ENCODE assay signal across 20 cellular contexts in genomic region chr4:7287274-7287917, GRCh38.
DNase-seq lines count a peak whose midpoint lies in the region; ATAC-seq and TF ChIP-seq lines count a peak whose summit lies in the region.
"Had no signal": no experiment of that assay in that cellular context is flagged by ENCODE, and none has a peak within 500 bp of the region (broad histone marks: within the 10 kb centered on the region; RNA-seq: fewer than 3 reads in every experiment).

No MANE protein-coding gene starts in this region.

- no peaks in the 10 kb centered on the region for H3K79me2 ChIP-seq in neural progenitor cell (ENCODE audit: low read depth)

- peak; percentile 58 for DNase-seq in Right ventricle myocardium inferior (ENCODE audit: missing footprints)
- no peak for DNase-seq in Right ventricle myocardium superior
- DNase-seq in COLO829 (ENCODE audit: low spot score), result peak; percentile 13
- peak; percentile 73 for DNase-seq in foreskin melanocyte
- no peak for DNase-seq in neural progenitor cell (ENCODE audit: low spot score)
- DNase-seq in tibial nerve (ENCODE audit: low spot score in 2 of 2), result no peak
- no peak for DNase-seq in activated CD4-positive, alpha-beta T cell treated with anti-CD3 and anti-CD28 coated beads for 36 hours
- no peak for DNase-seq in RKO (ENCODE audit: low spot score)
- DNase-seq: AML-193; CD8-positive, alpha-beta T cell; COR-L47; DMS 273 treated with DMSO at 0.1 percent for 48 hours; DMS53; DND-41; EL; GM23248; HCEC 1CT had no signal

- H3K9ac ChIP-seq in neural progenitor cell, result no peak overlapping the region
- H3K9ac ChIP-seq: GM23248 had no signal

- peak overlapping the region; percentile 53 for H3K27ac Mint-ChIP-seq in neural progenitor cell
- no peak overlapping the region for H3K27ac Mint-ChIP-seq in activated CD4-positive, alpha-beta T cell treated with anti-CD3 and anti-CD28 coated beads for 36 hours
- H3K27ac Mint-ChIP-seq: CD8-positive, alpha-beta T cell had no signal

- H3K9me3 ChIP-seq in neural progenitor cell (ENCODE audit: low read depth) (no peaks in the 10 kb centered on the region), tibial nerve (no peaks in the 10 kb centered on the region)
- H3K9me3 ChIP-seq: A549 had no signal

- CTCF ChIA-PET in activated CD4-positive, alpha-beta T cell treated with anti-CD3 and anti-CD28 coated beads for 36 hours (lab: Charles Lee), result no interaction called here

- ATAC-seq in Right ventricle myocardium inferior (no peak), Right ventricle myocardium superior (ENCODE audit: poor library complexity) (no peak)
- ATAC-seq in activated CD4-positive, alpha-beta T cell treated with anti-CD3 and anti-CD28 coated beads for 36 hours, result no peak
- ATAC-seq: A549; CD8-positive, alpha-beta T cell; GM12878 had no signal

- H3F3A ChIP-seq in neural progenitor cell (ENCODE audit: low read depth), result no peaks in the 10 kb centered on the region

- no peak for TF ChIP-seq EP300 in tibial nerve (IDR thresholded peaks at IDR 0.05)

- H3K4me3 Mint-ChIP-seq in neural progenitor cell, result no peak overlapping the region
- H3K4me3 Mint-ChIP-seq in activated CD4-positive, alpha-beta T cell treated with anti-CD3 and anti-CD28 coated beads for 36 hours, result no peak overlapping the region
- H3K4me3 Mint-ChIP-seq: CD8-positive, alpha-beta T cell had no signal

- H4K20me1 ChIP-seq in neural progenitor cell (ENCODE audit: low read depth), result peaks cover 8% of the 10 kb centered on the region

- peaks cover 2% of the 10 kb centered on the region for H3K27me3 Mint-ChIP-seq in neural progenitor cell (ENCODE audit: insufficient read depth, low read depth)
- peaks cover 10% of the 10 kb centered on the region for H3K27me3 Mint-ChIP-seq in activated CD4-positive, alpha-beta T cell treated with anti-CD3 and anti-CD28 coated beads for 36 hours

- no peak overlapping the region for H3K27ac ChIP-seq in neural progenitor cell
- peak overlapping the region in 2 of 4 donors; percentile 32 to 41 for H3K27ac ChIP-seq in tibial nerve
- H3K27ac ChIP-seq: 22Rv1, A549, GM23248 had no signal

- H3K36me3 ChIP-seq in neural progenitor cell (no peaks in the 10 kb centered on the region), tibial nerve (no peaks in the 10 kb centered on the region)

- H3K4me3 ChIP-seq in neural progenitor cell, result no peak overlapping the region
- no peak overlapping the region for H3K4me3 ChIP-seq in tibial nerve
- H3K4me3 ChIP-seq: A549, GM12878, GM23248 had no signal

- no peak for TF ChIP-seq POLR2A in tibial nerve (IDR thresholded peaks at IDR 0.05)

- H3K4me1 ChIP-seq in neural progenitor cell (peaks cover 11% of the 10 kb centered on the region), tibial nerve (peaks cover 0 to 45% (median 0%) of the 10 kb centered on the region in 4 donors)
- H3K4me1 ChIP-seq: A549 had no signal

- peaks cover 30% of the 10 kb centered on the region for H3K4me1 Mint-ChIP-seq in neural progenitor cell
- H3K4me1 Mint-ChIP-seq in activated CD4-positive, alpha-beta T cell treated with anti-CD3 and anti-CD28 coated beads for 36 hours, result no peaks in the 10 kb centered on the region

- POLR2A ChIA-PET in activated CD4-positive, alpha-beta T cell treated with anti-CD3 and anti-CD28 coated beads for 36 hours (lab: Charles Lee), result no interaction called here

- H3K36me3 Mint-ChIP-seq in neural progenitor cell, result no peaks in the 10 kb centered on the region
- H3K36me3 Mint-ChIP-seq in activated CD4-positive, alpha-beta T cell treated with anti-CD3 and anti-CD28 coated beads for 36 hours (ENCODE audit: low read depth), result no peaks in the 10 kb centered on the region
- H3K36me3 Mint-ChIP-seq: CD8-positive, alpha-beta T cell had no signal

- H3K27me3 ChIP-seq in neural progenitor cell (no peaks in the 10 kb centered on the region), tibial nerve (no peaks in the 10 kb centered on the region)

- H2AFZ ChIP-seq in neural progenitor cell (replicated peaks), result no peak overlapping the region
- H2AFZ ChIP-seq: GM23248 had no signal

- intact Hi-C loops in Right ventricle myocardium inferior (cut with DNase I), result no loop called here
- intact Hi-C loops in Right ventricle myocardium superior (cut with DNase I), result no loop called here
- intact Hi-C loops in activated CD4-positive, alpha-beta T cell treated with anti-CD3 and anti-CD28 coated beads for 36 hours (cut with DNase I, micrococcal nuclease), result no loop called here

- TF ChIP-seq CTCF in neural progenitor cell (IDR thresholded peaks at IDR 0.05) (no peak), tibial nerve (IDR thresholded peaks at IDR 0.05) (no peak)

- H3K4me2 ChIP-seq in neural progenitor cell, result no peak overlapping the region
- H3K4me2 ChIP-seq: A549 had no signal

- 57 to 61% methylated on average over 20 of the region's 20 CpGs for WGBS in tibial nerve, 2 donors

- H3K9me3 Mint-ChIP-seq in neural progenitor cell, result peaks cover 2% of the 10 kb centered on the region
- no peaks in the 10 kb centered on the region for H3K9me3 Mint-ChIP-seq in activated CD4-positive, alpha-beta T cell treated with anti-CD3 and anti-CD28 coated beads for 36 hours (ENCODE audit: low read depth)
- H3K9me3 Mint-ChIP-seq: CD8-positive, alpha-beta T cell had no signal

Comparison
In these comparisons a context has a peak if more than half of its experiments do, and no peak if none do; other contexts are left out.
1. DNase-seq: peak in Right ventricle myocardium inferior (single experiment), COLO829 (single experiment) and foreskin melanocyte (single experiment); none in Right ventricle myocardium superior (single experiment), neural progenitor cell (single experiment), tibial nerve (0 of 2), activated CD4-positive, alpha-beta T cell treated with anti-CD3 and anti-CD28 coated beads for 36 hours (single experiment) and RKO (single experiment).